20 cellular contexts compared by ENCODE assay signal in genomic region chr12:68788554-68789143, GRCh38. TPM values are rescaled to one million over a fixed set of nuclear protein-coding genes. Genes with fewer than 3 reads are reported as not detected.
A peak's percentile ranks its signal among the peaks of the same experiment; 100 is the strongest.
DNase-seq lines count a peak whose midpoint lies in the region; ATAC-seq, FAIRE-seq and TF ChIP-seq lines count a peak whose summit lies in the region.
"Had no signal": no experiment of that assay in that cellular context is flagged by ENCODE, and none has a peak within 500 bp of the region (broad histone marks: within the 10 kb centered on the region; RNA-seq: fewer than 3 reads in every experiment).

No MANE protein-coding gene starts in this region.

- H3K27ac Mint-ChIP-seq in dendritic cell treated with granulocyte-macrophage colony-stimulating factor and Interleukin-4, amounts not matched to agents 40 ng/mL and 50 ng/mL, for 4 days, result peak overlapping the region; percentile 96

- no peaks in the 10 kb centered on the region for H3K36me3 ChIP-seq in Karpas-422 (ENCODE audit: insufficient read depth, low read length)
- no peaks in the 10 kb centered on the region for H3K36me3 ChIP-seq in lower lobe of right lung
- H3K36me3 ChIP-seq: MG63 had no signal

- no peak for TF ChIP-seq CTCF in A549 (IDR thresholded peaks at IDR 0.05)
- no peak for TF ChIP-seq CTCF in lower lobe of right lung (IDR thresholded peaks at IDR 0.05)

- no peak overlapping the region for H3K4me2 ChIP-seq in A549
- H3K4me2 ChIP-seq in Karpas-422 (ENCODE audit: low read depth, low read length, poor library complexity, severe bottlenecking), result no peak overlapping the region

- no peak for TF ChIP-seq POLR2A in A549 (IDR thresholded peaks at IDR 0.05; ENCODE audit: low read length)

- peaks cover 45% of the 10 kb centered on the region for H3K4me1 Mint-ChIP-seq in dendritic cell treated with granulocyte-macrophage colony-stimulating factor and Interleukin-4, amounts not matched to agents 40 ng/mL and 50 ng/mL, for 4 days (ENCODE audit: low read depth)

- H3K79me2 ChIP-seq in Karpas-422 (ENCODE audit: low read length), result no peaks in the 10 kb centered on the region

- CTCF ChIA-PET in A549 (lab: Yijun Ruan, JAX), result no interaction called here

- ATAC-seq in A549 (no peak), lower lobe of right lung (no peak), GM19023 (IDR thresholded peaks at IDR 0.05; ENCODE audit: unreplicated experiment) (no peak)
- ATAC-seq: SK-N-SH treated with all-trans-retinoic acid at 6 μM for 48 hours had no signal

- H3K4me3 ChIP-seq in A549 (no peak overlapping the region), Karpas-422 (ENCODE audit: low read length) (no peak overlapping the region), lower lobe of right lung (no peak overlapping the region)
- H3K4me3 ChIP-seq: BLaER1, MG63 had no signal

- H3K4me1 ChIP-seq in A549, result peaks cover 31% of the 10 kb centered on the region
- H3K4me1 ChIP-seq in Karpas-422 (ENCODE audit: low read length), result no peaks in the 10 kb centered on the region; the same call in 1 of the 2 replicates
- peaks cover 38% of the 10 kb centered on the region for H3K4me1 ChIP-seq in lower lobe of right lung

- TF ChIP-seq RAD21 in A549 (conservative IDR thresholded peaks at IDR 0.05 in 1 of 2, IDR thresholded peaks at IDR 0.05 in 1 of 2), result no peak

- POLR2A ChIA-PET in A549 (lab: Yijun Ruan, JAX), result no interaction called here

- no peak overlapping the region for H2AFZ ChIP-seq in Karpas-422 (ENCODE audit: low read length)

- no peaks in the 10 kb centered on the region for H3K27me3 Mint-ChIP-seq in dendritic cell treated with granulocyte-macrophage colony-stimulating factor and Interleukin-4, amounts not matched to agents 40 ng/mL and 50 ng/mL, for 4 days

- H3K9me3 ChIP-seq in A549 (no peaks in the 10 kb centered on the region), Karpas-422 (ENCODE audit: low read length) (no peaks in the 10 kb centered on the region), lower lobe of right lung (no peaks in the 10 kb centered on the region)
- H3K9me3 ChIP-seq: BLaER1, MG63 had no signal

- WGBS in A549 (ENCODE audit: missing lambda C conversion rate), result 91% methylated on average over 3 of the region's 3 CpGs

- intact Hi-C loops in dendritic cell treated with granulocyte-macrophage colony-stimulating factor and Interleukin-4, amounts not matched to agents 40 ng/mL and 50 ng/mL, for 4 days (cut with micrococcal nuclease), result no loop called here
- intact Hi-C loops in lower lobe of right lung (cut with DNase I), result no loop called here

- H3K9ac ChIP-seq in Karpas-422 (ENCODE audit: low read length), result no peak overlapping the region
- H3K9ac ChIP-seq: BLaER1 had no signal

- no peak overlapping the region for H3K4me3 Mint-ChIP-seq in dendritic cell treated with granulocyte-macrophage colony-stimulating factor and Interleukin-4, amounts not matched to agents 40 ng/mL and 50 ng/mL, for 4 days

- no peaks in the 10 kb centered on the region for H3K9me3 Mint-ChIP-seq in dendritic cell treated with granulocyte-macrophage colony-stimulating factor and Interleukin-4, amounts not matched to agents 40 ng/mL and 50 ng/mL, for 4 days

- FAIRE-seq in A549 (lab: Jason Lieb, UNC), result no peak
- FAIRE-seq: D721Med, GM12892 had no signal

- no peak for TF ChIP-seq EP300 in A549 (IDR thresholded peaks at IDR 0.05)

- no peaks in the 10 kb centered on the region for H3K9me2 ChIP-seq in Karpas-422 (replicated peaks; ENCODE audit: insufficient read depth, low read length)

- DNase-seq in A549 (ENCODE audit: low read depth in 1 of 2, low spot score in 1 of 2) (no peak), Karpas-422 (peak; percentile 9), lower lobe of right lung (no peak), NCI-H146 treated with DMSO at 0.1 percent for 48 hours (lab: John Stamatoyannopoulos, UW; ENCODE audit: unreplicated experiment) (no peak), 8988T (no peak), CD1c-positive myeloid dendritic cell (ENCODE audit: extremely low spot score) (no peak)
- DNase-seq: H7, MG63, NCI-H1048, NCI-H1436 treated with DMSO at 0.1 percent for 48 hours, NCI-H2029 treated with DMSO at 0.1 percent for 48 hours, NCI-H2171 treated with DMSO at 0.1 percent for 48 hours, NCI-H748 treated with DMSO at 0.1 percent for 48 hours, SHP77 treated with DMSO at 0.1 percent for 48 hours had no signal

- no peaks in the 10 kb centered on the region for H3K36me3 Mint-ChIP-seq in dendritic cell treated with granulocyte-macrophage colony-stimulating factor and Interleukin-4, amounts not matched to agents 40 ng/mL and 50 ng/mL, for 4 days (ENCODE audit: low read depth)

- no peaks in the 10 kb centered on the region for H4K20me1 ChIP-seq in Karpas-422 (ENCODE audit: insufficient read depth, low read depth, low read length)
- H4K20me1 ChIP-seq: BLaER1 had no signal

- H3K27ac ChIP-seq in A549 (peak overlapping the region; percentile 51 to 77; a peak in 5 of 6 replicates), Karpas-422 (ENCODE audit: low read length) (no peak overlapping the region), lower lobe of right lung (peak overlapping the region; percentile 62)

- H3K27me3 ChIP-seq in Karpas-422 (ENCODE audit: low read length), result no peaks in the 10 kb centered on the region
- no peaks in the 10 kb centered on the region for H3K27me3 ChIP-seq in lower lobe of right lung (ENCODE audit: low read depth)
- H3K27me3 ChIP-seq: MG63 had no signal

TF ChIP-seq in A549, 52 proteins besides CTCF, POLR2A, EP300 and RAD21:
- TF ChIP-seq KDM5A (IDR thresholded peaks at IDR 0.05) (no peak), KDM1A (IDR thresholded peaks at IDR 0.05; ENCODE audit: low read depth) (no peak), HDAC2 (IDR thresholded peaks at IDR 0.05) (no peak), NFE2L2 (conservative IDR thresholded peaks at IDR 0.05; ENCODE audit: low read length) (no peak), MAFK (IDR thresholded peaks at IDR 0.05; ENCODE audit: partially characterized antibody) (no peak), ZSCAN20 (CRISPR knock-in tag; IDR thresholded peaks at IDR 0.05) (no peak), RNF2 (IDR thresholded peaks at IDR 0.05; ENCODE audit: borderline replicate concordance, low read depth) (no peak)
- TF ChIP-seq, protein P1, sequence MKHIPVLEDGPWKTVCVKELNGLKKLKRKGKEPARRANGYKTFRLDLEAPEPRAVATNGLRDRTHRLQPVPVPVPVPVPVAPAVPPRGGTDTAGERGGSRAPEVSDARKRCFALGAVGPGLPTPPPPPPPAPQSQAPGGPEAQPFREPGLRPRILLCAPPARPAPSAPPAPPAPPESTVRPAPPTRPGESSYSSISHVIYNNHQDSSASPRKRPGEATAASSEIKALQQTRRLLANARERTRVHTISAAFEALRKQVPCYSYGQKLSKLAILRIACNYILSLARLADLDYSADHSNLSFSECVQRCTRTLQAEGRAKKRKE (CRISPR knock-in tag; IDR thresholded peaks at IDR 0.05; ENCODE audit: low read depth), result no peak
- TF ChIP-seq, protein P2, sequence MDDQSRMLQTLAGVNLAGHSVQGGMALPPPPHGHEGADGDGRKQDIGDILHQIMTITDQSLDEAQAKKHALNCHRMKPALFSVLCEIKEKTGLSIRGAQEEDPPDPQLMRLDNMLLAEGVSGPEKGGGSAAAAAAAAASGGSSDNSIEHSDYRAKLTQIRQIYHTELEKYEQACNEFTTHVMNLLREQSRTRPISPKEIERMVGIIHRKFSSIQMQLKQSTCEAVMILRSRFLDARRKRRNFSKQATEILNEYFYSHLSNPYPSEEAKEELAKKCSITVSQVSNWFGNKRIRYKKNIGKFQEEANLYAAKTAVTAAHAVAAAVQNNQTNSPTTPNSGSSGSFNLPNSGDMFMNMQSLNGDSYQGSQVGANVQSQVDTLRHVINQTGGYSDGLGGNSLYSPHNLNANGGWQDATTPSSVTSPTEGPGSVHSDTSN (IDR thresholded peaks at IDR 0.05), result no peak

RNA-seq across cellular contexts. Expression of gene MDM2, which starts 19.3 kb away (rescaled TPM):
- polyA plus RNA-seq in A549 (2011; rRNA removed) (96.4 and 108 TPM in 2 replicates), A549 (2017; fragmentation: RNase III; extraction: RNeasy Plus Mini Kit Qiagen cat#74134 plus additional on column Dnase treatment) (40.3 to 48.6 TPM (median 48.2 TPM) in 3 replicates)
- 7.8 and 10.3 TPM in 2 replicates for polyA plus RNA-seq in A549 (2012; cell fraction: cytosol; rRNA removed)
- 6.8 and 15.5 TPM in 2 replicates for polyA plus RNA-seq in A549 (2012; cell fraction: nucleus; rRNA removed)
- 117 and 151 TPM in 2 replicates for polyA minus RNA-seq in A549 (2011; rRNA and poly(A)+ RNA removed)
- total RNA-seq in Karpas-422 (2014; rRNA removed; shearing (Covaris generic); ENCODE audit: low replicate concordance), result 56.9 and 70.9 TPM in 2 replicates
- total RNA-seq in lower lobe of right lung, result 136 TPM

RNA-seq across cellular contexts. Expression of gene SLC35E3, which starts 42.7 kb away (rescaled TPM):
- polyA plus RNA-seq in A549 (2011; rRNA removed) (16.7 and 22.1 TPM in 2 replicates), A549 (2017; fragmentation: RNase III; extraction: RNeasy Plus Mini Kit Qiagen cat#74134 plus additional on column Dnase treatment) (4.8 to 6.5 TPM (median 5.1 TPM) in 3 replicates)
- 3.8 and 5.2 TPM in 2 replicates for polyA plus RNA-seq in A549 (2012; cell fraction: cytosol; rRNA removed)
- 5.2 and 8.1 TPM in 2 replicates for polyA plus RNA-seq in A549 (2012; cell fraction: nucleus; rRNA removed)
- 3.2 and 7.7 TPM in 2 replicates for polyA minus RNA-seq in A549 (2011; rRNA and poly(A)+ RNA removed)
- 1.9 and 3.5 TPM in 2 replicates for total RNA-seq in Karpas-422 (2014; rRNA removed; shearing (Covaris generic); ENCODE audit: low replicate concordance)
- 16.5 TPM for total RNA-seq in lower lobe of right lung
